10 cellular contexts compared by ENCODE assay signal in the genomic region with DNA sequence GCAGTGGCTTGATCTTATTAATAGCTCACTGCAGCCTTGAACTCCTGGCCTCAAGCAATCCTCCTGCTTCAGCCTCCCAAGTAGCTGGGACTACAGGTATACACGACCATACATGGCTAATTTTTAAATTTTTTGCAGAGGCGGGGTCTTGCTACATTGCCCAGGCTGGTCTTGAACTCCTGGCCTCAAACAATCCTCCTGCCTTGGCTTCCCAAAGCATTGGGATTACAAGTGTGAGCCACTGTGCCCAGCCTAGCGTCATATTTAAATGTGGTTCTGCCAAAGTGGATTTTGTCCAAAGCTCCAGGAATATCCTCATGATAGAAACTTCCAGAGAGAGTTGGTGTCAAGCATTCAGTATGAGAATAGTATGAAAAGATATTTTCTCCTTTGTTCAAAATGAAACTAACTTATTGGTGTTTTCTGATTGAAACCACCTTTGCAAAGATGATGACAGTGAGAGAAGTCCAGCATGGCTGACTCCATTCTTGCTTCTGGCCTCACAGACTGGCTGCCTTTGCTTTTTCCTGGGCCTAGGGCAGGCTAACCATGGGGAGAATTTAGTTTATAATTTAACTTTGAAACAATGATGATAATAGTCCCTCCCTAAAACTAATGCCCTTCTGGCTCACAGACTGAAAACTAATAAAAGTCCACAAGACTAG.
A peak's percentile ranks its signal among the peaks of the same experiment; 100 is the strongest.
DNase-seq lines count a peak whose midpoint lies in the region; ATAC-seq, FAIRE-seq and TF ChIP-seq lines count a peak whose summit lies in the region.
"Had no signal": no experiment of that assay in that cellular context is flagged by ENCODE, and none has a peak within 500 bp of the region (broad histone marks: within the 10 kb centered on the region; RNA-seq: fewer than 3 reads in every experiment).

No MANE protein-coding gene starts in this region.

- dilution Hi-C loops in endothelial cell of umbilical vein (cut with MboI; ENCODE audit: extremely low pct_ligation_motif_present, low sequenced_read_pairs): no loop called here

- intact Hi-C loops in endothelial cell of umbilical vein (cut with micrococcal nuclease): loop anchor here (1.0 kb wide), 5 partner anchors 28 to 190 kb away; a partner anchor contains a TSS

- peaks cover 37% of the 10 kb centered on the region for H3K4me1 ChIP-seq in endothelial cell of umbilical vein (ENCODE audit: control insufficient read depth, extremely low read depth, insufficient read depth, low read length)
- no peaks in the 10 kb centered on the region for H3K4me1 ChIP-seq in effector memory CD4-positive, alpha-beta T cell (ENCODE audit: control insufficient read depth, insufficient read depth, low read length, poor library complexity, severe bottlenecking)

- peak overlapping the region; percentile 82 for H3K27ac ChIP-seq in endothelial cell of umbilical vein (ENCODE audit: insufficient read depth, low read depth, low read length)
- H3K27ac ChIP-seq in effector memory CD4-positive, alpha-beta T cell (ENCODE audit: insufficient read depth, low read length, poor library complexity, severe bottlenecking): no peak overlapping the region

- no peaks in the 10 kb centered on the region for H3K27me3 ChIP-seq in endothelial cell of umbilical vein (ENCODE audit: control insufficient read depth in 2 of 2, insufficient read depth in 2 of 2, low read length in 2 of 2)
- H3K27me3 ChIP-seq in effector memory CD4-positive, alpha-beta T cell (replicated peaks; ENCODE audit: control insufficient read depth, insufficient read depth, low read length, poor library complexity, severe bottlenecking): no peaks in the 10 kb centered on the region
- H3K27me3 ChIP-seq: spleen had no signal

- CTCF ChIA-PET in endothelial cell of umbilical vein (lab: Charles Lee): interaction anchor here (1.2 kb wide), 1 partner anchor 33 kb away, joined by 3 read pairs; no protein-coding TSS in a partner anchor

- no TSS peak for BruUV-seq in endothelial cell of umbilical vein (replicated peaks; lab: Mats Ljungman, UMichigan)

- no peak overlapping the region for H3K4me3 ChIP-seq in endothelial cell of umbilical vein (replicated peaks in 1 of 3; ENCODE audit: insufficient read depth in 1 of 3, low read depth in 1 of 3, low read length in 3 of 3)
- H3K4me3 ChIP-seq in effector memory CD4-positive, alpha-beta T cell (ENCODE audit: insufficient read depth, low read depth, low read length, poor library complexity, severe bottlenecking): no peak overlapping the region
- H3K4me3 ChIP-seq: spleen had no signal

- TF ChIP-seq POLR2A in GM12891 (IDR thresholded peaks at IDR 0.05; ENCODE audit: low read depth, low read length) (no peak), endothelial cell of umbilical vein (IDR thresholded peaks at IDR 0.05; ENCODE audit: low read depth, low read length) (no peak)

- no peaks in the 10 kb centered on the region for H3K9me3 ChIP-seq in endothelial cell of umbilical vein (replicated peaks; ENCODE audit: control insufficient read depth, insufficient read depth, low read length)
- H3K9me3 ChIP-seq in effector memory CD4-positive, alpha-beta T cell (ENCODE audit: control insufficient read depth, low read length): no peaks in the 10 kb centered on the region

- peak overlapping the region; percentile 39 for H3K4me2 ChIP-seq in endothelial cell of umbilical vein (ENCODE audit: insufficient read depth, low read length)

- FAIRE-seq in GM12891 (lab: Jason Lieb, UNC): peak; percentile 68
- FAIRE-seq in endothelial cell of umbilical vein (lab: Jason Lieb, UNC): no peak

- no peak for TF ChIP-seq CTCF in endothelial cell of umbilical vein (IDR thresholded peaks at IDR 0.05; ENCODE audit: extremely low read depth in 1 of 2, insufficient read depth in 1 of 2, low read depth in 1 of 2, low read length in 2 of 2)

- no peak overlapping the region for H3K9ac ChIP-seq in endothelial cell of umbilical vein (replicated peaks; ENCODE audit: extremely low read depth, insufficient read depth, low read length)

- ATAC-seq in GM21360 (IDR thresholded peaks at IDR 0.05; ENCODE audit: unreplicated experiment) (peak; percentile 8), HG03565 (IDR thresholded peaks at IDR 0.05; ENCODE audit: unreplicated experiment) (peak; percentile 3)

- no peaks in the 10 kb centered on the region for H3K79me2 ChIP-seq in endothelial cell of umbilical vein (ENCODE audit: control insufficient read depth, insufficient read depth, low read length)

- POLR2A ChIA-PET in endothelial cell of umbilical vein (lab: Charles Lee): no interaction called here

- no peaks in the 10 kb centered on the region for H4K20me1 ChIP-seq in endothelial cell of umbilical vein (replicated peaks; ENCODE audit: control insufficient read depth, extremely low read depth, insufficient read depth, low read length)

- H3K36me3 ChIP-seq in endothelial cell of umbilical vein (ENCODE audit: control insufficient read depth in 2 of 2, extremely low read depth in 1 of 2, insufficient read depth in 2 of 2, low read length in 2 of 2): peaks cover 0 to 3% of the 10 kb centered on the region in 2 experiments
- no peaks in the 10 kb centered on the region for H3K36me3 ChIP-seq in effector memory CD4-positive, alpha-beta T cell (ENCODE audit: control insufficient read depth, insufficient read depth, low read length)

- no peak overlapping the region for H2AFZ ChIP-seq in endothelial cell of umbilical vein (ENCODE audit: low read depth, low read length)

- no peaks in the 10 kb centered on the region for H3K9me1 ChIP-seq in endothelial cell of umbilical vein (replicated peaks; ENCODE audit: control insufficient read depth, extremely low read depth, insufficient read depth, low read length)

- DNase-seq in GM12891 (ENCODE audit: insufficient read length, low spot score) (no peak), endothelial cell of umbilical vein (ENCODE audit: low read depth, low spot score) (no peak), NCI-H748 (lab: John Stamatoyannopoulos, UW; ENCODE audit: unreplicated experiment) (no peak), NCI-H82 (lab: John Stamatoyannopoulos, UW) (no peak)
- no peak for DNase-seq in effector memory CD4-positive, alpha-beta T cell
- DNase-seq in effector CD4-positive, alpha-beta T cell: no peak
- DNase-seq: spleen, substantia nigra had no signal

TF ChIP-seq in GM12891, 5 proteins besides CTCF, POLR2A, EP300 and RAD21:
- TF ChIP-seq POLR2AphosphoS5 (IDR thresholded peaks at IDR 0.05; ENCODE audit: low read depth, low read length): no peak
- TF ChIP-seq TAF1 (IDR thresholded peaks at IDR 0.05; ENCODE audit: low read depth, low read length): no peak
- no peak for TF ChIP-seq POU2F2 (IDR thresholded peaks at IDR 0.05; ENCODE audit: low read depth, low read length)
- no peak for TF ChIP-seq PAX5 (IDR thresholded peaks at IDR 0.05; ENCODE audit: insufficient read depth, low read length, severe bottlenecking)
- TF ChIP-seq SPI1 (IDR thresholded peaks at IDR 0.05; ENCODE audit: low read depth, low read length): no peak
TF ChIP-seq in GM12891: peak in this region for 0.

TF ChIP-seq in endothelial cell of umbilical vein, 7 proteins besides CTCF, POLR2A, EP300 and RAD21:
- TF ChIP-seq, protein P1, sequence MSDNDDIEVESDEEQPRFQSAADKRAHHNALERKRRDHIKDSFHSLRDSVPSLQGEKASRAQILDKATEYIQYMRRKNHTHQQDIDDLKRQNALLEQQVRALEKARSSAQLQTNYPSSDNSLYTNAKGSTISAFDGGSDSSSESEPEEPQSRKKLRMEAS (IDR thresholded peaks at IDR 0.05; ENCODE audit: insufficient read depth, insufficient read length): no peak
- TF ChIP-seq POLR2AphosphoS5 (IDR thresholded peaks at IDR 0.05; ENCODE audit: insufficient read depth, low read depth, low read length) (no peak), GATA2 (IDR thresholded peaks at IDR 0.05; ENCODE audit: insufficient read depth, insufficient read length, low read depth, low read length) (no peak), JUN (IDR thresholded peaks at IDR 0.05; ENCODE audit: borderline replicate concordance, insufficient read depth, insufficient read length, low read depth) (no peak), MYC (IDR thresholded peaks at IDR 0.05; ENCODE audit: low read depth, low read length) (no peak), FOS (IDR thresholded peaks at IDR 0.05; ENCODE audit: borderline replicate concordance, insufficient read depth, low read length) (no peak), EZH2 (IDR thresholded peaks at IDR 0.05; ENCODE audit: borderline replicate concordance, low read depth, low read length, severe bottlenecking) (no peak)
